In genomic region chr12:56041579-56042429, GRCh38 we compare ENCODE assay signal across 8 cellular contexts. TPM values are rescaled to one million over a fixed set of nuclear protein-coding genes. Genes with fewer than 3 reads are reported as not detected.
DNase-seq lines count a peak whose midpoint lies in the region; ATAC-seq and TF ChIP-seq lines count a peak whose summit lies in the region.

RPS26 (plus strand) TSS chr12:56041918; CDS start chr12:56042167, 249 bp downstream.

- H3K27me3 Mint-ChIP-seq in CD4-positive, alpha-beta T cell, result no peaks in the 10 kb centered on the region

- POLR2A ChIA-PET in CD4-positive, alpha-beta T cell (lab: Charles Lee), result interaction anchor here (1.0 to 1.5 kb wide), 5 partner anchors 32 to 75 kb away, joined by 3 to 12 read pairs (median 3); partner anchors contain the start of genes PA2G4 and SUOX

- CTCF ChIA-PET in CD4-positive, alpha-beta T cell (lab: Charles Lee), result interaction anchor here (0.8 to 2.5 kb wide), 5 partner anchors 12 to 303 kb away, joined by 3 to 18 read pairs (median 3); partner anchors contain the start of gene RAB5B

- no peaks in the 10 kb centered on the region for H3K9me3 Mint-ChIP-seq in CD4-positive, alpha-beta T cell

- peak; percentile 81 to 97 (median 87) for DNase-seq in CD4-positive, alpha-beta T cell
- DNase-seq in NCI-H774 (lab: John Stamatoyannopoulos, UW) (peak; percentile 99), dermis microvascular lymphatic vessel endothelial cell (ENCODE audit: low read depth in 2 of 2) (peak; percentile 99)
- peak; percentile 88 to 92 for DNase-seq in activated CD4-positive, alpha-beta T cell treated with anti-CD3 and anti-CD28 coated beads, Interleukin-2, amount 50 U/mL, for 48 hours
- DNase-seq in stimulated activated CD4-positive, alpha-beta T cell treated with anti-CD3 and anti-CD28 coated beads, Interleukin-4, amount 100 ng/mL, for 24 hours, result peak; percentile 93

- peaks cover 4 to 24% (median 16%) of the 10 kb centered on the region in 4 donors for H3K36me3 ChIP-seq in liver (ENCODE audit: control insufficient read depth in 4 of 4, insufficient read depth in 3 of 4, low read depth in 1 of 4, low read length in 3 of 4)

- peak within 1 kb of the TSS; percentile 88 for H3K27ac ChIP-seq in CD4-positive, alpha-beta T cell (ENCODE audit: low read depth, low read length)
- H3K27ac ChIP-seq in liver (ENCODE audit: low read depth in 1 of 2, low read length in 2 of 2), result peak within 1 kb of the TSS; percentile 99 to 100

- H3K9me3 ChIP-seq in CD4-positive, alpha-beta T cell (ENCODE audit: control insufficient read depth, low read length), result no peaks in the 10 kb centered on the region
- no peaks in the 10 kb centered on the region for H3K9me3 ChIP-seq in liver (ENCODE audit: control insufficient read depth in 4 of 4, low read length in 3 of 4)

- H3K27ac Mint-ChIP-seq in CD4-positive, alpha-beta T cell, result peak within 1 kb of the TSS; percentile 86

- peaks cover 49% of the 10 kb centered on the region for H3K36me3 Mint-ChIP-seq in CD4-positive, alpha-beta T cell (ENCODE audit: low read depth)

- under 1% methylated on average over 50 of the region's 50 CpGs for WGBS in liver

- H3K4me3 Mint-ChIP-seq in CD4-positive, alpha-beta T cell, result peak within 1 kb of the TSS; percentile 94

- TF ChIP-seq CTCF in CD4-positive, alpha-beta T cell (IDR thresholded peaks at IDR 0.05), result peak; percentile 43
- TF ChIP-seq CTCF in liver (IDR thresholded peaks at IDR 0.05; ENCODE audit: low read depth, low read length, missing input control), result peak; percentile 7

- H3K4me3 ChIP-seq in liver (ENCODE audit: low read depth in 1 of 3, low read length in 3 of 3), result peak within 1 kb of the TSS; percentile 80 to 100 (median 99)

- intact Hi-C loops in CD4-positive, alpha-beta T cell (cut with DNase I, micrococcal nuclease), result loop anchor here (1.0 to 10.0 kb wide), 13 partner anchors 35 to 303 kb away; partner anchors contain the start of genes PA2G4 (in 2 of the 2), ANKRD52 (in 1 of the 2), DGKA (in 1 of the 2) and DNAJC14 (in 1 of the 2)

- peaks cover 51% of the 10 kb centered on the region for H3K4me1 Mint-ChIP-seq in CD4-positive, alpha-beta T cell (ENCODE audit: low read depth)

- H3K4me1 ChIP-seq in liver (ENCODE audit: control insufficient read depth in 4 of 4, insufficient read depth in 4 of 4, low read length in 3 of 4), result peaks cover 2 to 39% (median 29%) of the 10 kb centered on the region in 4 donors

- peak; percentile 92 for ATAC-seq in CD4-positive, alpha-beta T cell (ENCODE audit: poor library complexity)
- peak; percentile 96 for ATAC-seq in GM19397 (IDR thresholded peaks at IDR 0.05; ENCODE audit: unreplicated experiment)
- ATAC-seq in HG03571 (IDR thresholded peaks at IDR 0.05; ENCODE audit: unreplicated experiment), result peak; percentile 93

- H3K9ac ChIP-seq in liver (ENCODE audit: low read depth in 1 of 2, low read length in 2 of 2), result peak within 1 kb of the TSS; percentile 96 to 98

- peak; percentile 33 to 66 for TF ChIP-seq RAD21 in liver (IDR thresholded peaks at IDR 0.05)

- no peaks in the 10 kb centered on the region for H3K27me3 ChIP-seq in CD4-positive, alpha-beta T cell (ENCODE audit: control insufficient read depth, insufficient read depth, low read length)
- H3K27me3 ChIP-seq in liver (ENCODE audit: control insufficient read depth in 4 of 4, insufficient read depth in 4 of 4, low read length in 3 of 4), result no peaks in the 10 kb centered on the region

TF ChIP-seq in liver, 16 proteins besides CTCF, POLR2A, EP300 and RAD21:
- TF ChIP-seq FOXA2 (IDR thresholded peaks at IDR 0.05), result no peak
- TF ChIP-seq TAF1 (conservative IDR thresholded peaks at IDR 0.05), result peak; percentile 99
- TF ChIP-seq GABPA (IDR thresholded peaks at IDR 0.05 in 1 of 2, conservative IDR thresholded peaks at IDR 0.05 in 1 of 2), result peak; percentile 74 to 96
- no peak for TF ChIP-seq ATF3 (IDR thresholded peaks at IDR 0.05)
- no peak for TF ChIP-seq FOXA1 (IDR thresholded peaks at IDR 0.05)
- peak; percentile 94 for TF ChIP-seq REST (IDR thresholded peaks at IDR 0.05)
- peak; percentile 78 for TF ChIP-seq SP1 (IDR thresholded peaks at IDR 0.05)
- peak; percentile 44 to 46 for TF ChIP-seq RXRA (IDR thresholded peaks at IDR 0.05)
- no peak for TF ChIP-seq HNF4G (IDR thresholded peaks at IDR 0.05)
- TF ChIP-seq ZBTB33 (IDR thresholded peaks at IDR 0.05), result peak; percentile 86
- peak; percentile 23 to 53 for TF ChIP-seq JUND (IDR thresholded peaks at IDR 0.05)
- peak; percentile 87 for TF ChIP-seq MAX (IDR thresholded peaks at IDR 0.05)
- TF ChIP-seq NR2F2 (IDR thresholded peaks at IDR 0.05), result peak; percentile 16
- TF ChIP-seq HNF4A (conservative IDR thresholded peaks at IDR 0.05), result peak; percentile 37 to 72
- TF ChIP-seq EGR1 (IDR thresholded peaks at IDR 0.05; ENCODE audit: low read depth in 2 of 2), result peak in 1 of 2 donors; percentile 64
- TF ChIP-seq YY1 (IDR thresholded peaks at IDR 0.05), result peak; percentile 95

RNA-seq across cellular contexts. Expression of gene RPS26, which starts in this region (rescaled TPM):
- 100 to 1,000 TPM; 118 to 126 TPM for total RNA-seq in CD4-positive, alpha-beta T cell
- total RNA-seq in dermis microvascular lymphatic vessel endothelial cell, result 90.9 and 107 TPM in 2 replicates
- total RNA-seq in liver, result 100 to 1,000 TPM in 1 of 2 donors, 10 to 100 TPM in 1; 62.2 to 187 TPM
- polyA plus RNA-seq in liver, result 100 to 1,000 TPM; 250 to 402 TPM

Comparison
In these comparisons a context has a peak if more than half of its experiments do, and no peak if none do; other contexts are left out.
1. Peak in every context shown above with its lines: DNase-seq, ATAC-seq, H3K4me3 ChIP-seq and H3K27ac ChIP-seq.